12 cellular contexts compared by ENCODE assay signal in genomic region chr5:131536849-131537448, GRCh38.
A peak's percentile ranks its signal among the peaks of the same experiment; 100 is the strongest.
DNase-seq lines count a peak whose midpoint lies in the region; ATAC-seq lines count a peak whose summit lies in the region.
"Had no signal": no experiment of that assay in that cellular context is flagged by ENCODE, and none has a peak within 500 bp of the region (broad histone marks: within the 10 kb centered on the region; RNA-seq: fewer than 3 reads in every experiment).

No MANE protein-coding gene starts in this region.

- no peaks in the 10 kb centered on the region for H3K27me3 Mint-ChIP-seq in activated CD4-positive, alpha-beta T cell treated with anti-CD3 and anti-CD28 coated beads, Interleukin-2, amount 10 ng/mL, durations not matched to agents 7 days and 5 days
- no peaks in the 10 kb centered on the region for H3K27me3 Mint-ChIP-seq in activated CD8-positive, alpha-beta T cell treated with anti-CD3 and anti-CD28 coated beads, Interleukin-2, amount 10 ng/mL, durations not matched to agents 7 days and 5 days (ENCODE audit: low read depth)
- H3K27me3 Mint-ChIP-seq in naive thymus-derived CD8-positive, alpha-beta T cell: no peaks in the 10 kb centered on the region

- peaks cover 77% of the 10 kb centered on the region for H3K4me1 Mint-ChIP-seq in activated CD4-positive, alpha-beta T cell treated with anti-CD3 and anti-CD28 coated beads, Interleukin-2, amount 10 ng/mL, durations not matched to agents 7 days and 5 days
- peaks cover 61% of the 10 kb centered on the region for H3K4me1 Mint-ChIP-seq in activated CD8-positive, alpha-beta T cell treated with anti-CD3 and anti-CD28 coated beads, Interleukin-2, amount 10 ng/mL, durations not matched to agents 7 days and 5 days (ENCODE audit: low read depth)
- H3K4me1 Mint-ChIP-seq in naive thymus-derived CD8-positive, alpha-beta T cell: peaks cover 43 to 95% (median 87%) of the 10 kb centered on the region in 4 donors

- DNase-seq in activated CD4-positive, alpha-beta T cell treated with anti-CD3 and anti-CD28 coated beads, Interleukin-2, amount 10 ng/mL, durations not matched to agents 7 days and 5 days: no peak
- DNase-seq in activated CD4-positive, alpha-beta T cell treated with anti-CD3 and anti-CD28 coated beads for 1 hour: no peak
- no peak for DNase-seq in activated CD8-positive, alpha-beta T cell treated with anti-CD3 and anti-CD28 coated beads, Interleukin-2, amount 10 ng/mL, durations not matched to agents 7 days and 5 days
- DNase-seq in naive thymus-derived CD8-positive, alpha-beta T cell: no peak
- DNase-seq in kidney tubule cell (ENCODE audit: low spot score): no peak
- no peak for DNase-seq in NOMO-1 treated with DMSO at 0.1 percent for 48 hours (lab: John Stamatoyannopoulos, UW; ENCODE audit: unreplicated experiment)
- DNase-seq: erythroblast, lower lobe of right lung, NCI-H526, ovary had no signal

- H3K27ac Mint-ChIP-seq in activated CD4-positive, alpha-beta T cell treated with anti-CD3 and anti-CD28 coated beads, Interleukin-2, amount 10 ng/mL, durations not matched to agents 7 days and 5 days: no peak overlapping the region
- H3K27ac Mint-ChIP-seq in activated CD8-positive, alpha-beta T cell treated with anti-CD3 and anti-CD28 coated beads, Interleukin-2, amount 10 ng/mL, durations not matched to agents 7 days and 5 days: peak overlapping the region; percentile 7
- peak overlapping the region; percentile 26 to 92 (median 82) for H3K27ac Mint-ChIP-seq in naive thymus-derived CD8-positive, alpha-beta T cell

- CTCF ChIA-PET in activated CD4-positive, alpha-beta T cell treated with anti-CD3 and anti-CD28 coated beads, Interleukin-2, amount 10 ng/mL, durations not matched to agents 7 days and 5 days (lab: Charles Lee): interaction anchor here (0.8 kb wide), 1 partner anchor 9 kb away, joined by 3 read pairs; no protein-coding TSS in a partner anchor
- CTCF ChIA-PET in activated CD8-positive, alpha-beta T cell treated with anti-CD3 and anti-CD28 coated beads, Interleukin-2, amount 10 ng/mL, durations not matched to agents 7 days and 5 days (lab: Charles Lee): interaction anchor here (0.6 to 1.1 kb wide), 3 partner anchors 9 to 38 kb away, joined by 3 read pairs; no protein-coding TSS in a partner anchor

- peak overlapping the region; percentile 9 for H3K4me3 Mint-ChIP-seq in activated CD4-positive, alpha-beta T cell treated with anti-CD3 and anti-CD28 coated beads, Interleukin-2, amount 10 ng/mL, durations not matched to agents 7 days and 5 days
- no peak overlapping the region for H3K4me3 Mint-ChIP-seq in activated CD8-positive, alpha-beta T cell treated with anti-CD3 and anti-CD28 coated beads, Interleukin-2, amount 10 ng/mL, durations not matched to agents 7 days and 5 days
- H3K4me3 Mint-ChIP-seq in naive thymus-derived CD8-positive, alpha-beta T cell: peak overlapping the region in 9 of 10 donors; percentile 29 to 77 (median 68)

- H3K9me3 Mint-ChIP-seq in activated CD4-positive, alpha-beta T cell treated with anti-CD3 and anti-CD28 coated beads, Interleukin-2, amount 10 ng/mL, durations not matched to agents 7 days and 5 days: peaks cover 4% of the 10 kb centered on the region
- H3K9me3 Mint-ChIP-seq in activated CD8-positive, alpha-beta T cell treated with anti-CD3 and anti-CD28 coated beads, Interleukin-2, amount 10 ng/mL, durations not matched to agents 7 days and 5 days (ENCODE audit: insufficient read depth): no peaks in the 10 kb centered on the region
- H3K9me3 Mint-ChIP-seq in naive thymus-derived CD8-positive, alpha-beta T cell: no peaks in the 10 kb centered on the region

- POLR2A ChIA-PET in activated CD4-positive, alpha-beta T cell treated with anti-CD3 and anti-CD28 coated beads, Interleukin-2, amount 10 ng/mL, durations not matched to agents 7 days and 5 days (lab: Charles Lee): no interaction called here
- POLR2A ChIA-PET in activated CD8-positive, alpha-beta T cell treated with anti-CD3 and anti-CD28 coated beads, Interleukin-2, amount 10 ng/mL, durations not matched to agents 7 days and 5 days (lab: Charles Lee): no interaction called here
- POLR2A ChIA-PET in naive thymus-derived CD8-positive, alpha-beta T cell (lab: Charles Lee): interaction anchor here (0.6 to 1.5 kb wide), 4 partner anchors 8 to 16 kb away, joined by 3 to 4 read pairs (median 4); no protein-coding TSS in a partner anchor

- H3K36me3 Mint-ChIP-seq in activated CD4-positive, alpha-beta T cell treated with anti-CD3 and anti-CD28 coated beads, Interleukin-2, amount 10 ng/mL, durations not matched to agents 7 days and 5 days (ENCODE audit: low read depth): peaks cover 46% of the 10 kb centered on the region
- peaks cover 38% of the 10 kb centered on the region for H3K36me3 Mint-ChIP-seq in activated CD8-positive, alpha-beta T cell treated with anti-CD3 and anti-CD28 coated beads, Interleukin-2, amount 10 ng/mL, durations not matched to agents 7 days and 5 days (ENCODE audit: low read depth)
- peaks cover 0 to 39% (median 6%) of the 10 kb centered on the region in 3 donors for H3K36me3 Mint-ChIP-seq in naive thymus-derived CD8-positive, alpha-beta T cell

- ATAC-seq in GM21619 (IDR thresholded peaks at IDR 0.05; ENCODE audit: unreplicated experiment): peak; percentile 0
- ATAC-seq in activated CD8-positive, alpha-beta T cell treated with anti-CD3 and anti-CD28 coated beads, Interleukin-2, amount 10 ng/mL, durations not matched to agents 7 days and 5 days: no peak
- no peak for ATAC-seq in naive thymus-derived CD8-positive, alpha-beta T cell
- ATAC-seq in HG03439 (IDR thresholded peaks at IDR 0.05; ENCODE audit: unreplicated experiment): no peak
